ENCODE assay signal across 30 cellular contexts in the genomic region with DNA sequence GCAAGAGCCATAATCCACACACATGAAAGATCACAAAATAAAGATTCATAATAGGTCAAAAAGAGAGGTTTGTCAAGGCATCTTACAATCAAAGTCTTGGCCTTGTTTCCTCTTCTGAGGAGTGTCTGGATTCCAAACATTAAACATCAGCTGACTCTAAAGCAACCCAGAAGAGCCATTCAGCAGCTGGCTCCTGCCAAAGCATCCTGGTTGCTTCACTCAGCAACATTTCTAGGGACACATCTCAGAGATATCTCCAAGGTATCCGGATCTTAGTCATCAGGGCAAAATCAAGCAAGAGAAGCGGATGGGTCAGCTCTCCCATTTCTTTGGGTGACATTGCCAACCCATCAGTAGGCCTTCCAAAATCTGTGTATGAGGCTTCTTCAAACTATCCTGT.
"Had no signal": no experiment of that assay in that cellular context is flagged by ENCODE, and none has a peak within 500 bp of the region (broad histone marks: within the 10 kb centered on the region; RNA-seq: fewer than 3 reads in every experiment).

No MANE protein-coding gene starts in this region.

- H3K27ac ChIP-seq: adrenal gland, ascending aorta, body of pancreas, brain microvascular endothelial cell, breast epithelium, cardiac muscle cell had no signal

- H3K27me3 ChIP-seq: adrenal gland, ascending aorta, body of pancreas, brain microvascular endothelial cell, breast epithelium, cardiac muscle cell had no signal

- H3K4me1 ChIP-seq: adrenal gland, ascending aorta, body of pancreas, breast epithelium had no signal

- H3K9me3 ChIP-seq: adrenal gland, ascending aorta, body of pancreas, breast epithelium had no signal

- H3K4me3 ChIP-seq: adrenal gland, ascending aorta, body of pancreas, breast epithelium, cardiac muscle cell had no signal

- DNase-seq: activated effector memory CD4-positive, alpha-beta T cell treated with anti-CD3 and anti-CD28 coated beads, Interleukin-2, amount 50 U/mL, for 16 hours; activated effector memory CD4-positive, alpha-beta T cell treated with Interleukin-2 at 50 U/mL for 16 hours; activated gamma-delta T cell; activated gamma-delta T cell treated with Interleukin-2 at 50 U/mL for 16 hours; activated naive CD4-positive, alpha-beta T cell; activated naive CD4-positive, alpha-beta T cell treated with anti-CD3 and anti-CD28 coated beads for 36 hours; activated naive CD4-positive, alpha-beta T cell treated with anti-CD3 and anti-CD28 coated beads, Interleukin-2, amount 10 ng/mL, durations not matched to agents 7 days and 5 days; activated naive CD4-positive, alpha-beta T cell treated with anti-CD3 and anti-CD28 coated beads, Interleukin-2, amount 50 U/mL, for 16 hours; activated naive CD4-positive, alpha-beta T cell treated with Interleukin-2 at 50 U/mL for 16 hours; activated naive CD8-positive, alpha-beta T cell treated with anti-CD3 and anti-CD28 coated beads for 36 hours; activated naive CD8-positive, alpha-beta T cell treated with anti-CD3 and anti-CD28 coated beads, Interleukin-2, amount 10 ng/mL, durations not matched to agents 7 days and 5 days; activated naive CD8-positive, alpha-beta T cell treated with anti-CD3 and anti-CD28 coated beads, Interleukin-2, amount 50 U/mL, for 24 hours; activated T-cell treated with anti-CD3 and anti-CD28 coated beads, Interleukin-2, amount 50 U/mL, for 1 hour; activated T-cell treated with anti-CD3 and anti-CD28 coated beads, Interleukin-2, amount 50 U/mL, for 24 hours; activated T-cell treated with anti-CD3 and anti-CD28 coated beads, Interleukin-2, amount 50 U/mL, for 4 hours; activated T-cell treated with anti-CD3 and anti-CD28 coated beads, Interleukin-2, amount 50 U/mL, for 48 hours; activated T-cell treated with anti-CD3 and anti-CD28 coated beads, Interleukin-2, amount 50 U/mL, for 72 hours; adrenal gland; amniotic stem cell; amygdala; anterior cingulate cortex; aorta; body of pancreas; brain microvascular endothelial cell; caudate nucleus; central memory CD4-positive, alpha-beta T cell; cerebellar nuclear complex had no signal

- H3K36me3 ChIP-seq: adrenal gland, ascending aorta, brain microvascular endothelial cell, breast epithelium, cardiac muscle cell had no signal
